In genomic region chr6:74731204-74731603, GRCh38 we compare ENCODE assay signal across 16 cellular contexts.
DNase-seq lines count a peak whose midpoint lies in the region; TF ChIP-seq lines count a peak whose summit lies in the region.
"Had no signal": no experiment of that assay in that cellular context is flagged by ENCODE, and none has a peak within 500 bp of the region (broad histone marks: within the 10 kb centered on the region; RNA-seq: fewer than 3 reads in every experiment).

No MANE protein-coding gene starts in this region.

- H3K27ac ChIP-seq in ACC112 (ENCODE audit: low read depth, low read length) (no peak overlapping the region), adrenal gland (no peak overlapping the region)
- H3K27ac ChIP-seq: A549, pancreas, thoracic aorta had no signal

- peak overlapping the region; percentile 42 for H2AFZ ChIP-seq in ACC112 (ENCODE audit: low read length, unreplicated experiment)

- H3K9me3 ChIP-seq in adrenal gland (replicated peaks in 1 of 3): no peaks in the 10 kb centered on the region
- H3K9me3 ChIP-seq: A549, pancreas, thoracic aorta had no signal

- no peaks in the 10 kb centered on the region for H3K79me2 ChIP-seq in ACC112 (ENCODE audit: control insufficient read depth, insufficient read depth, low read length, unreplicated experiment)

- TF ChIP-seq POLR2A in adrenal gland (IDR thresholded peaks at IDR 0.05): no peak

- H3K4me1 ChIP-seq in ACC112 (ENCODE audit: control insufficient read depth, insufficient read depth, low read length, unreplicated experiment) (peaks cover 24% of the 10 kb centered on the region), adrenal gland (replicated peaks in 1 of 2) (no peaks in the 10 kb centered on the region)
- H3K4me1 ChIP-seq: A549, pancreas had no signal

- H3K27me3 ChIP-seq in ACC112 (ENCODE audit: insufficient read depth, low read length): no peaks in the 10 kb centered on the region
- H3K27me3 ChIP-seq in adrenal gland: no peaks in the 10 kb centered on the region
- H3K27me3 ChIP-seq: pancreas had no signal

- no peaks in the 10 kb centered on the region for H3K36me3 ChIP-seq in ACC112 (ENCODE audit: insufficient read depth, low read length)
- H3K36me3 ChIP-seq in adrenal gland (replicated peaks in 1 of 2): no peaks in the 10 kb centered on the region
- H3K36me3 ChIP-seq: pancreas, thoracic aorta had no signal

- DNase-seq in NCI-H187 (lab: John Stamatoyannopoulos, UW) (peak; percentile 35 to 69), amniotic stem cell (lab: John Stamatoyannopoulos, UW) (peak; percentile 25), foreskin melanocyte (peak; percentile 94), HT-29 (ENCODE audit: low spot score) (no peak), adrenal gland (no peak), DMS 273 (lab: John Stamatoyannopoulos, UW; ENCODE audit: unreplicated experiment) (no peak), midbrain (lab: John Stamatoyannopoulos, UW) (no peak)
- DNase-seq: activated naive CD4-positive, alpha-beta T cell; cerebellar nuclear complex; COR-L47; erythroblast; pancreas; SIG-M5 had no signal

- intact Hi-C loops in adrenal gland (cut with DNase I): no loop called here

- H3K4me3 ChIP-seq in ACC112 (ENCODE audit: low read depth, low read length): no peak overlapping the region
- H3K4me3 ChIP-seq in adrenal gland: no peak overlapping the region
- H3K4me3 ChIP-seq: A549, pancreas, thoracic aorta had no signal

- 19 to 26% (median 20%) methylated on average over 2 of the region's 2 CpGs for WGBS in adrenal gland, 4 donors

- TF ChIP-seq CTCF in adrenal gland (IDR thresholded peaks at IDR 0.05): no peak

Comparison
In these comparisons a context has a peak if more than half of its experiments do, and no peak if none do; other contexts are left out.
1. DNase-seq: peak in NCI-H187 (2 of 2), amniotic stem cell (single experiment) and foreskin melanocyte (single experiment); none in HT-29 (single experiment), adrenal gland (0 of 7), DMS 273 (single experiment) and midbrain (single experiment).